Comparison of ENCODE assay signal across 8 cellular contexts in the genomic region with DNA sequence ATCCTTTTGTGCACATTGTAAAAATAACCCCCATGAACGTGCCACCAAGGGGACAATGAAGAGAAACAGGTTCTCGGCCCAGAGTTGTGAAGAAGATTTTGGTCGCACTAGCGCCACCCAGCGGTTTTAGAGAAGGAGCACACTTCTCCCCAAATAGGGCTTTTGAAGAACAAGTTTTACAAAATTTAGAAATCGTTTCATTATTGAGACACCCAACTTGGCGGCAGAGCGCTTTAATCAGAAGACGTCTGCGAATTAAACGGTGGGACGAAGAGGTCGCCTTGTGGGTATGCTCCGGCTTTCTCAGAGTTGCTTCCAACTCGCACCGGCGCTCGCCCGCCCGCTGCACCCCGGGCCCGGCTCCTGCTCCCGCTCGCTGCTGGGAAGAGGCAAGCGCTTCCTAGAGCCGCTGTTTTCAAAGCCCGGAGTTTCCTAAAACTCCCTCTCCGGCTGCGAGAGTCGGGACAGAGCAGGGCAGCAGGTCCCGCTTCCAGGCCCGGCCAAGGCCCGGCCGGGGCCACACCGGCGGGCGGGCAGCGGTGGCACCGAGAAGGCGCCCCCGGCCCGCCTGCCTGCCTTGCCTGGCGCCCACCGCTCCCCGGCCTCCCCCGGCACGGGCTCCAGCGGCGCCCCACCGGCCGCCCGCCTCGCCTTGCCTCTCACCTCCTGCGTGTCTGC. TPM values are rescaled to one million over a fixed set of nuclear protein-coding genes. Genes with fewer than 3 reads are reported as not detected.
DNase-seq lines count a peak whose midpoint lies in the region; ATAC-seq lines count a peak whose summit lies in the region.

No MANE protein-coding gene starts in this region.

- peaks cover 17% of the 10 kb centered on the region for H3K4me1 Mint-ChIP-seq in activated CD4-positive, alpha-beta memory T cell treated with anti-CD3 and anti-CD28 coated beads, Interleukin-2, amount 10 ng/mL, durations not matched to agents 7 days and 5 days

- no peaks in the 10 kb centered on the region for H3K79me1 ChIP-seq in trophoblast cell (ENCODE audit: low read length)

- POLR2A ChIA-PET in activated CD4-positive, alpha-beta memory T cell treated with anti-CD3 and anti-CD28 coated beads, Interleukin-2, amount 10 ng/mL, durations not matched to agents 7 days and 5 days (lab: Charles Lee), result no interaction called here

- H3K4me1 ChIP-seq in trophoblast cell (ENCODE audit: control insufficient read depth in 1 of 2, insufficient read depth in 2 of 2, low read length in 2 of 2), result peaks cover 21 to 24% of the 10 kb centered on the region in 2 experiments

- peak overlapping the region; percentile 65 for H3K4me2 ChIP-seq in trophoblast cell (ENCODE audit: low read length)

- H2BK120ac ChIP-seq in trophoblast cell (ENCODE audit: insufficient read depth, low read length, poor library complexity), result no peak overlapping the region

- H4K91ac ChIP-seq in trophoblast cell (ENCODE audit: low read depth, low read length), result no peak overlapping the region

- peak overlapping the region; percentile 41 for H3K27ac Mint-ChIP-seq in activated CD4-positive, alpha-beta memory T cell treated with anti-CD3 and anti-CD28 coated beads, Interleukin-2, amount 10 ng/mL, durations not matched to agents 7 days and 5 days

- H4K12ac ChIP-seq in trophoblast cell (ENCODE audit: low read depth, low read length), result no peak overlapping the region

- H3K27me3 ChIP-seq in trophoblast cell (ENCODE audit: insufficient read depth, low read length), result peaks cover 62% of the 10 kb centered on the region

- H2BK5ac ChIP-seq in trophoblast cell (ENCODE audit: low read depth, low read length, poor library complexity), result no peak overlapping the region

- CTCF ChIA-PET in activated CD4-positive, alpha-beta memory T cell treated with anti-CD3 and anti-CD28 coated beads, Interleukin-2, amount 10 ng/mL, durations not matched to agents 7 days and 5 days (lab: Charles Lee), result no interaction called here

- peak overlapping the region; percentile 56 for H3K4me3 Mint-ChIP-seq in activated CD4-positive, alpha-beta memory T cell treated with anti-CD3 and anti-CD28 coated beads, Interleukin-2, amount 10 ng/mL, durations not matched to agents 7 days and 5 days

- H3K4me3 ChIP-seq in trophoblast cell (ENCODE audit: low read depth, low read length), result no peak overlapping the region

- H3K27me3 Mint-ChIP-seq in activated CD4-positive, alpha-beta memory T cell treated with anti-CD3 and anti-CD28 coated beads, Interleukin-2, amount 10 ng/mL, durations not matched to agents 7 days and 5 days, result peaks cover 76% of the 10 kb centered on the region

- H3K9me3 ChIP-seq in trophoblast cell (ENCODE audit: insufficient read depth, low read depth, low read length), result peaks cover 12% of the 10 kb centered on the region

- no peak overlapping the region for H3K14ac ChIP-seq in trophoblast cell (ENCODE audit: low read length)

- peaks cover 6% of the 10 kb centered on the region for H3K9me3 Mint-ChIP-seq in activated CD4-positive, alpha-beta memory T cell treated with anti-CD3 and anti-CD28 coated beads, Interleukin-2, amount 10 ng/mL, durations not matched to agents 7 days and 5 days

- H3K23ac ChIP-seq in trophoblast cell (ENCODE audit: low read length), result no peak overlapping the region

- H3K9ac ChIP-seq in trophoblast cell (ENCODE audit: low read length), result no peak overlapping the region

- no peak overlapping the region for H3K27ac ChIP-seq in trophoblast cell (ENCODE audit: low read depth, low read length)

- no CpG with 5 or more reads among the region's 54 CpGs for WGBS in trophoblast cell (ENCODE audit: extremely low coverage, insufficient coverage, insufficient read length)

- H3K36me3 ChIP-seq in trophoblast cell (ENCODE audit: control insufficient read depth in 1 of 2, insufficient read depth in 2 of 2, low read length in 2 of 2), result no peaks in the 10 kb centered on the region

- no peak overlapping the region for H2AFZ ChIP-seq in trophoblast cell (ENCODE audit: insufficient read depth, low read length, poor library complexity)

- H3K4ac ChIP-seq in trophoblast cell (ENCODE audit: low read depth, low read length), result no peak overlapping the region

- ATAC-seq in HG03354 (IDR thresholded peaks at IDR 0.05; ENCODE audit: poor library complexity, severe bottlenecking, unreplicated experiment), result peak; percentile 43
- no peak for ATAC-seq in HG03095 (IDR thresholded peaks at IDR 0.05; ENCODE audit: unreplicated experiment)
- ATAC-seq in GM21447 (IDR thresholded peaks at IDR 0.05; ENCODE audit: unreplicated experiment), result no peak

- H3K36me3 Mint-ChIP-seq in activated CD4-positive, alpha-beta memory T cell treated with anti-CD3 and anti-CD28 coated beads, Interleukin-2, amount 10 ng/mL, durations not matched to agents 7 days and 5 days (ENCODE audit: low read depth), result peaks cover 19% of the 10 kb centered on the region

- H3K18ac ChIP-seq in trophoblast cell (ENCODE audit: low read length), result no peak overlapping the region

- no peaks in the 10 kb centered on the region for H3K79me2 ChIP-seq in trophoblast cell (ENCODE audit: control insufficient read depth, insufficient read depth, low read length, poor library complexity)

- peak; percentile 91 for DNase-seq in COLO668 (lab: John Stamatoyannopoulos, UW; ENCODE audit: unreplicated experiment)
- DNase-seq in NCI-H446 treated with DMSO at 0.1 percent for 48 hours (lab: John Stamatoyannopoulos, UW), result peak; percentile 70
- peak; percentile 42 for DNase-seq in activated CD4-positive, alpha-beta memory T cell treated with anti-CD3 and anti-CD28 coated beads, Interleukin-2, amount 10 ng/mL, durations not matched to agents 7 days and 5 days
- DNase-seq in foreskin melanocyte, result peak; percentile 61
- peak in 1 of 2 donors; percentile 42 for DNase-seq in trophoblast cell

- H2AK5ac ChIP-seq in trophoblast cell (ENCODE audit: low read length), result no peak overlapping the region

- H2BK12ac ChIP-seq in trophoblast cell (ENCODE audit: low read length), result no peak overlapping the region

- no peak overlapping the region for H4K8ac ChIP-seq in trophoblast cell (ENCODE audit: low read depth, low read length)

RNA-seq across cellular contexts. Expression of a gene that starts 0.7 kb away (rescaled TPM):
- total RNA-seq in activated CD4-positive, alpha-beta memory T cell treated with anti-CD3 and anti-CD28 coated beads, Interleukin-2, amount 10 ng/mL, durations not matched to agents 7 days and 5 days, result not detected
- 2.5 and 2.7 TPM in 2 replicates for polyA plus RNA-seq in trophoblast cell (2013)

RNA-seq across cellular contexts. Expression of a gene that starts 1.1 kb away (rescaled TPM):
- total RNA-seq in activated CD4-positive, alpha-beta memory T cell treated with anti-CD3 and anti-CD28 coated beads, Interleukin-2, amount 10 ng/mL, durations not matched to agents 7 days and 5 days, result not detected
- polyA plus RNA-seq in trophoblast cell (2013), result 0.10 and 0.11 TPM in 2 replicates
